ENCODE assay signal across 22 cellular contexts in the genomic region with DNA sequence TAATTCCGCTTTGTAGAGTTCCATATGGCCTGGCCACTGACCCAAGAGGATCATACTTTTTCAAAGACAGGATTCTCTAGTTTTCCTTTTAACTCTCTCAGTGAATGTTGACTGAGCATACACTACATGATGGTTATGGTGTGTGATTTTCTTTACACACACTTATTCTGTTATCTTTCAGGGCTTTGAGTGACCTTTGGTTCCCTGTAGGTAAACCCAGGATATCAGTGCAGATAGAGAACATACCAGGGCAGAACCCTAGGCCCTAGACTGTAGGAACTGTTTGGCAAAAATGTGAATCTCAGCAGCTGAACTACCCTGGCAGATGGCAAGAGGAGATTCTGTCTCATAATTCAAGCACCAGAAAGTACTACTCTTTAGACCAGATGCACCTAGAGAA.
"Had no signal": no experiment of that assay in that cellular context is flagged by ENCODE, and none has a peak within 500 bp of the region (broad histone marks: within the 10 kb centered on the region; RNA-seq: fewer than 3 reads in every experiment).

No MANE protein-coding gene starts in this region.

- H3K9me3 ChIP-seq: neutrophil, prostate gland, right atrium auricular region, sigmoid colon, testis, tibial artery had no signal

- H3K4me3 ChIP-seq: lung, prostate gland, right atrium auricular region, sigmoid colon, spleen, testis, tibial artery had no signal

- H3K4me3 Mint-ChIP-seq: effector memory CD8-positive, alpha-beta T cell; memory B cell; naive thymus-derived CD4-positive, alpha-beta T cell; nephron; stimulated activated memory B cell treated with anti-CD40 and anti-IgM and Interleukin-4, amounts not matched to agents 10 μg/mL and 1 μg/mL and 100 μg/mL, for 72 hours; type B pancreatic cell had no signal

- DNase-seq: cerebellar nuclear complex; cortex of kidney; effector memory CD8-positive, alpha-beta T cell; erythroblast; naive thymus-derived CD4-positive, alpha-beta T cell; sigmoid colon; spleen; stimulated activated CD4-positive, alpha-beta T cell treated with anti-CD3 and anti-CD28 coated beads, Interleukin-4, amount 100 ng/mL, for 4 hours; stimulated activated naive CD8-positive, alpha-beta T cell treated with anti-CD3 and anti-CD28 coated beads, Interleukin-15, Interleukin-2, amounts not matched to agents 100 U/mL and 50 U/mL, for 24 hours; substantia nigra; testis; tibial artery had no signal

- H3K27ac ChIP-seq: neutrophil, parathyroid adenoma, prostate gland, right atrium auricular region, sigmoid colon, spleen, testis, tibial artery had no signal

- H3K9ac ChIP-seq: parathyroid adenoma had no signal

- H3K9me3 Mint-ChIP-seq: stimulated activated memory B cell treated with anti-CD40 and anti-IgM and Interleukin-4, amounts not matched to agents 10 μg/mL and 1 μg/mL and 100 μg/mL, for 72 hours; type B pancreatic cell had no signal

- H3K4me1 Mint-ChIP-seq: memory B cell; stimulated activated memory B cell treated with anti-CD40 and anti-IgM and Interleukin-4, amounts not matched to agents 10 μg/mL and 1 μg/mL and 100 μg/mL, for 72 hours had no signal

- H2AFZ ChIP-seq: parathyroid adenoma had no signal

- H3K4me1 ChIP-seq: parathyroid adenoma, prostate gland, right atrium auricular region, sigmoid colon, testis, tibial artery had no signal

- H3K27ac Mint-ChIP-seq: effector memory CD8-positive, alpha-beta T cell; memory B cell; naive thymus-derived CD4-positive, alpha-beta T cell; nephron; stimulated activated memory B cell treated with anti-CD40 and anti-IgM and Interleukin-4, amounts not matched to agents 10 μg/mL and 1 μg/mL and 100 μg/mL, for 72 hours; type B pancreatic cell had no signal

- H3K36me3 Mint-ChIP-seq: naive thymus-derived CD4-positive, alpha-beta T cell; stimulated activated memory B cell treated with anti-CD40 and anti-IgM and Interleukin-4, amounts not matched to agents 10 μg/mL and 1 μg/mL and 100 μg/mL, for 72 hours had no signal

- H3K36me3 ChIP-seq: neutrophil, prostate gland, right atrium auricular region, sigmoid colon, spleen, tibial artery had no signal

- H3K27me3 ChIP-seq: neutrophil, right atrium auricular region, testis, tibial artery had no signal

- ATAC-seq: effector memory CD8-positive, alpha-beta T cell; left lobe of liver; naive thymus-derived CD4-positive, alpha-beta T cell; stimulated activated memory B cell treated with anti-CD40 and anti-IgM and Interleukin-4, amounts not matched to agents 10 μg/mL and 1 μg/mL and 100 μg/mL, for 72 hours; stimulated activated naive CD8-positive, alpha-beta T cell treated with anti-CD3 and anti-CD28 coated beads, Interleukin-15, Interleukin-2, amounts not matched to agents 100 U/mL and 50 U/mL, for 24 hours had no signal
